In genomic region chr16:74439685-74440084, GRCh38 we compare ENCODE assay signal across 16 cellular contexts. TPM values are rescaled to one million over a fixed set of nuclear protein-coding genes. Genes with fewer than 3 reads are reported as not detected.
DNase-seq lines count a peak whose midpoint lies in the region; TF ChIP-seq lines count a peak whose summit lies in the region.
"Had no signal": no experiment of that assay in that cellular context is flagged by ENCODE, and none has a peak within 500 bp of the region (broad histone marks: within the 10 kb centered on the region; RNA-seq: fewer than 3 reads in every experiment).

No MANE protein-coding gene starts in this region.

- H3K27me3 Mint-ChIP-seq in activated CD4-positive, alpha-beta T cell treated with anti-CD3 and anti-CD28 coated beads, Interleukin-2, amount 10 ng/mL, durations not matched to agents 7 days and 5 days, result no peaks in the 10 kb centered on the region
- no peaks in the 10 kb centered on the region for H3K27me3 Mint-ChIP-seq in dendritic cell treated with granulocyte-macrophage colony-stimulating factor and Interleukin-4, amounts not matched to agents 40 ng/mL and 50 ng/mL, for 4 days
- H3K27me3 Mint-ChIP-seq: CD4-positive, CD25-positive, alpha-beta regulatory T cell had no signal

- H3K4me3 Mint-ChIP-seq in activated CD4-positive, alpha-beta T cell treated with anti-CD3 and anti-CD28 coated beads, Interleukin-2, amount 10 ng/mL, durations not matched to agents 7 days and 5 days, result no peak overlapping the region
- no peak overlapping the region for H3K4me3 Mint-ChIP-seq in dendritic cell treated with granulocyte-macrophage colony-stimulating factor and Interleukin-4, amounts not matched to agents 40 ng/mL and 50 ng/mL, for 4 days
- H3K4me3 Mint-ChIP-seq: H9 had no signal

- DNase-seq in activated CD4-positive, alpha-beta T cell treated with anti-CD3 and anti-CD28 coated beads, Interleukin-2, amount 10 ng/mL, durations not matched to agents 7 days and 5 days, result no peak
- no peak for DNase-seq in activated CD4-positive, alpha-beta T cell treated with anti-CD3 and anti-CD28 coated beads, Interleukin-2, amount 50 U/mL, for 4 hours
- DNase-seq in CD1c-positive myeloid dendritic cell (ENCODE audit: extremely low spot score) (peak; percentile 56), posterior vena cava (ENCODE audit: low spot score) (peak; percentile 29), GM10248 (ENCODE audit: extremely low spot score) (no peak), GM19240 (ENCODE audit: insufficient read length, low spot score) (no peak), RPMI8226 (no peak)
- DNase-seq: Calu3, DMS79, H9, NCI-H1092 treated with DMSO at 0.1 percent for 48 hours, NCI-H187, NCI-H446, NCI-H748 treated with DMSO at 0.1 percent for 48 hours had no signal

- H3K4me1 Mint-ChIP-seq in activated CD4-positive, alpha-beta T cell treated with anti-CD3 and anti-CD28 coated beads, Interleukin-2, amount 10 ng/mL, durations not matched to agents 7 days and 5 days, result peaks cover 34% of the 10 kb centered on the region
- H3K4me1 Mint-ChIP-seq in dendritic cell treated with granulocyte-macrophage colony-stimulating factor and Interleukin-4, amounts not matched to agents 40 ng/mL and 50 ng/mL, for 4 days (ENCODE audit: low read depth), result peaks cover 27% of the 10 kb centered on the region
- H3K4me1 Mint-ChIP-seq: H9 had no signal

- POLR2A ChIA-PET in activated CD4-positive, alpha-beta T cell treated with anti-CD3 and anti-CD28 coated beads, Interleukin-2, amount 10 ng/mL, durations not matched to agents 7 days and 5 days (lab: Charles Lee), result no interaction called here
- POLR2A ChIA-PET in GM10248 (lab: Yijun Ruan, JAX), result no interaction called here

- intact Hi-C loops in dendritic cell treated with granulocyte-macrophage colony-stimulating factor and Interleukin-4, amounts not matched to agents 40 ng/mL and 50 ng/mL, for 4 days (cut with micrococcal nuclease), result no loop called here
- intact Hi-C loops in posterior vena cava (cut with DNase I), result no loop called here

- TF ChIP-seq CTCF in GM10248 (IDR thresholded peaks at IDR 0.05; ENCODE audit: control extremely low read depth, extremely low read depth, low read depth, missing control alignments), result no peak

- CTCF ChIA-PET in activated CD4-positive, alpha-beta T cell treated with anti-CD3 and anti-CD28 coated beads, Interleukin-2, amount 10 ng/mL, durations not matched to agents 7 days and 5 days (lab: Charles Lee), result interaction anchor here (0.7 to 1.8 kb wide), 2 partner anchors 10 to 1127 kb away, joined by 3 to 5 read pairs; no protein-coding TSS in a partner anchor
- CTCF ChIA-PET in GM10248 (lab: Yijun Ruan, JAX), result no interaction called here

- peak overlapping the region; percentile 86 for H3K27ac Mint-ChIP-seq in activated CD4-positive, alpha-beta T cell treated with anti-CD3 and anti-CD28 coated beads, Interleukin-2, amount 10 ng/mL, durations not matched to agents 7 days and 5 days
- peak overlapping the region; percentile 48 for H3K27ac Mint-ChIP-seq in dendritic cell treated with granulocyte-macrophage colony-stimulating factor and Interleukin-4, amounts not matched to agents 40 ng/mL and 50 ng/mL, for 4 days
- H3K27ac Mint-ChIP-seq: H9 had no signal

- H3K9me3 Mint-ChIP-seq in activated CD4-positive, alpha-beta T cell treated with anti-CD3 and anti-CD28 coated beads, Interleukin-2, amount 10 ng/mL, durations not matched to agents 7 days and 5 days, result no peaks in the 10 kb centered on the region
- H3K9me3 Mint-ChIP-seq in dendritic cell treated with granulocyte-macrophage colony-stimulating factor and Interleukin-4, amounts not matched to agents 40 ng/mL and 50 ng/mL, for 4 days, result peaks cover 17% of the 10 kb centered on the region

- peaks cover 32% of the 10 kb centered on the region for H3K36me3 Mint-ChIP-seq in activated CD4-positive, alpha-beta T cell treated with anti-CD3 and anti-CD28 coated beads, Interleukin-2, amount 10 ng/mL, durations not matched to agents 7 days and 5 days (ENCODE audit: low read depth)
- peaks cover 17% of the 10 kb centered on the region for H3K36me3 Mint-ChIP-seq in dendritic cell treated with granulocyte-macrophage colony-stimulating factor and Interleukin-4, amounts not matched to agents 40 ng/mL and 50 ng/mL, for 4 days (ENCODE audit: low read depth)

RNA-seq across cellular contexts. Expression of gene CLEC18B, which starts 18.4 kb away (rescaled TPM):
- 1 to 10 TPM; 1.4 to 1.9 TPM for total RNA-seq in activated CD4-positive, alpha-beta T cell treated with anti-CD3 and anti-CD28 coated beads, Interleukin-2, amount 10 ng/mL, durations not matched to agents 7 days and 5 days
- under 1 TPM; 0.52 to 0.60 TPM for total RNA-seq in posterior vena cava

Comparison
In these comparisons a context has a peak if more than half of its experiments do, and no peak if none do; other contexts are left out.
1. DNase-seq: peak in CD1c-positive myeloid dendritic cell (single experiment) and posterior vena cava (single experiment); none in activated CD4-positive, alpha-beta T cell treated with anti-CD3 and anti-CD28 coated beads, Interleukin-2, amount 10 ng/mL, durations not matched to agents 7 days and 5 days (single experiment), activated CD4-positive, alpha-beta T cell treated with anti-CD3 and anti-CD28 coated beads, Interleukin-2, amount 50 U/mL, for 4 hours (0 of 2), GM10248 (single experiment), GM19240 (single experiment) and RPMI8226 (single experiment).